ENCODE assay signal across 8 cellular contexts in genomic region chr12:94244165-94245133, GRCh38.
DNase-seq lines count a peak whose midpoint lies in the region; TF ChIP-seq lines count a peak whose summit lies in the region.

No MANE protein-coding gene starts in this region.

- no peaks in the 10 kb centered on the region for H3K27me3 Mint-ChIP-seq in Caco-2 (ENCODE audit: insufficient read depth, unreplicated experiment)

- POLR2A ChIA-PET in Caco-2 (lab: Charles Lee): no interaction called here

- no peaks in the 10 kb centered on the region for H3K9me3 Mint-ChIP-seq in Caco-2 (ENCODE audit: unreplicated experiment)

- H3K9ac ChIP-seq in BLaER1 treated with 17β-estradiol and CSF1 and Interleukin-3, amounts not matched to agents 10 nM and 100 nM: no peak overlapping the region; a peak in 1 of 22 replicates

- H3K27ac Mint-ChIP-seq in Caco-2 (ENCODE audit: unreplicated experiment): no peak overlapping the region

- H3K4me3 ChIP-seq in BLaER1 treated with 17β-estradiol and CSF1 and Interleukin-3, amounts not matched to agents 10 nM and 100 nM: no peak overlapping the region
- H3K4me3 ChIP-seq in Caco-2 (ENCODE audit: low read depth, low read length): no peak overlapping the region

- H3K4me1 ChIP-seq in BLaER1 treated with 17β-estradiol and CSF1 and Interleukin-3, amounts not matched to agents 10 nM and 100 nM: peaks cover 27 to 56% (median 36%) of the 10 kb centered on the region in 10 experiments
- no peaks in the 10 kb centered on the region for H3K4me1 ChIP-seq in Caco-2

- H3K36me3 Mint-ChIP-seq in Caco-2 (ENCODE audit: insufficient read depth, unreplicated experiment): peaks cover 54% of the 10 kb centered on the region

- peaks cover 0 to 18% (median 5%) of the 10 kb centered on the region in 11 experiments; a peak in 7 of 22 replicates for H3K36me3 ChIP-seq in BLaER1 treated with 17β-estradiol and CSF1 and Interleukin-3, amounts not matched to agents 10 nM and 100 nM
- no peaks in the 10 kb centered on the region; the same call in 1 of the 2 replicates for H3K36me3 ChIP-seq in Caco-2 (ENCODE audit: control insufficient read depth, insufficient read depth, low read length)

- CTCF ChIA-PET in Caco-2 (lab: Charles Lee): no interaction called here

- DNase-seq in GM20000 (ENCODE audit: low spot score): peak; percentile 52
- DNase-seq in Kasumi-1 (lab: John Stamatoyannopoulos, UW): peak; percentile 93
- DNase-seq in activated T-helper 9 cell treated with anti-CD3 and anti-CD28 coated beads, Interleukin-2, amount 50 U/mL, for 16 hours (ENCODE audit: low read depth): peak; percentile 17
- DNase-seq in stimulated activated CD8-positive, alpha-beta memory T cell treated with anti-CD3 and anti-CD28 coated beads, Interleukin-15, amount 100 ng/mL, for 1 hour (ENCODE audit: low read depth): peak; percentile 19
- no peak for DNase-seq in DMS153 (lab: John Stamatoyannopoulos, UW)
- DNase-seq in Caco-2: no peak
- no peak for DNase-seq in T1000 (lab: John Stamatoyannopoulos, UW)

- no peaks in the 10 kb centered on the region for H3K9me3 ChIP-seq in BLaER1 treated with 17β-estradiol and CSF1 and Interleukin-3, amounts not matched to agents 10 nM and 100 nM (replicated peaks in 1 of 11)
- H3K9me3 ChIP-seq in Caco-2: no peaks in the 10 kb centered on the region

- 0 out of 22 replicates have a peak, but pooled peaks cover 0 to 4% (median 0%) of the 10 kb centered on the region in 11 experiments for H4K20me1 ChIP-seq in BLaER1 treated with 17β-estradiol and CSF1 and Interleukin-3, amounts not matched to agents 10 nM and 100 nM

- no peak overlapping the region for H3K4me3 Mint-ChIP-seq in Caco-2 (ENCODE audit: unreplicated experiment)

- H3K27me3 ChIP-seq in BLaER1 treated with 17β-estradiol and CSF1 and Interleukin-3, amounts not matched to agents 10 nM and 100 nM: peaks cover 0 to 28% (median 0%) of the 10 kb centered on the region in 11 experiments; a peak in 3 of 22 replicates
- no peaks in the 10 kb centered on the region for H3K27me3 ChIP-seq in Caco-2 (replicated peaks; ENCODE audit: control insufficient read depth, insufficient read depth, low read length)

- intact Hi-C loops in Caco-2 (cut with micrococcal nuclease; ENCODE audit: unreplicated experiment): no loop called here

- H3K4me1 Mint-ChIP-seq in Caco-2 (ENCODE audit: low read depth, unreplicated experiment): peaks cover 8% of the 10 kb centered on the region

- no TSS peak for BruUV-seq in Caco-2 (replicated peaks; lab: Mats Ljungman, UMichigan)

- H3K27ac ChIP-seq in BLaER1 treated with 17β-estradiol and CSF1 and Interleukin-3, amounts not matched to agents 10 nM and 100 nM: peak overlapping the region in 7 of 11 experiments; percentile 29 to 64 (median 44); a peak in 14 of 22 replicates

- TF ChIP-seq CTCF in GM20000 (IDR thresholded peaks at IDR 0.05; ENCODE audit: extremely low read depth, missing control alignments) (no peak), Caco-2 (IDR thresholded peaks at IDR 0.05; ENCODE audit: insufficient read depth in 1 of 2, low read depth in 1 of 2, low read length in 1 of 2, severe bottlenecking in 1 of 2, unreplicated experiment in 1 of 2) (no peak)

- peak overlapping the region; percentile 50 to 84 (median 77) for H3K4me2 ChIP-seq in BLaER1 treated with 17β-estradiol and CSF1 and Interleukin-3, amounts not matched to agents 10 nM and 100 nM

Comparison
In these comparisons a context has a peak if more than half of its experiments do, and no peak if none do; other contexts are left out.
1. DNase-seq: peak in GM20000 (single experiment), Kasumi-1 (2 of 2), activated T-helper 9 cell treated with anti-CD3 and anti-CD28 coated beads, Interleukin-2, amount 50 U/mL, for 16 hours (single experiment) and stimulated activated CD8-positive, alpha-beta memory T cell treated with anti-CD3 and anti-CD28 coated beads, Interleukin-15, amount 100 ng/mL, for 1 hour (single experiment); none in DMS153 (single experiment), Caco-2 (0 of 2) and T1000 (single experiment).